8 cellular contexts compared by ENCODE assay signal in the genomic region with DNA sequence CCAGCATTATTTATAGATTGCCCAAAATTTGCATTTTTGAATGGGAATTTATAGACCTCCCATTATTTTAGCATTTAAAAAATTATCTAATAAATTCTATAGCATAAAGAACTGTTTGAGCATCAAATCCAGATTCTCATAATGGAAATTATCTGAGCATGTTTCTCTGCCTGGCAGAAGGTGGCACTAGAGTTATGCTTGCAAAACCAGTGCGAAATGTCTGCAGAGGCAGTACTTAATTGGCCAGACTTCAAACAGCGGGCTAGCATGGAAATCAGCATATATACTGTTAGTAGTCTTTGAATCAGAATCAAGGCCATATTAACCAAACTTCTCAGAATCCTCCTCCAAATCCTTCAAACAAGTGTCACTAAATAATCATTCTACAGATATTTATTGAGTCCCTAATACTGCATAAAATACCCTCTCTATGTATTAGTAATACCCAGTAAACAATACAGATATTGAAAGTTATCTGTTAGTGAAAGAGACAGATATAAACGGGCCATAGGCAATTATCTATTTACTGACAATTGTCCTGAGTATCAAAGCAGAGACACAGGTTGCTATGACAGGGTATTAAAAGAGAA.
DNase-seq lines count a peak whose midpoint lies in the region; ATAC-seq and TF ChIP-seq lines count a peak whose summit lies in the region.

No MANE protein-coding gene starts in this region.

- H3K4me1 ChIP-seq in colonic mucosa (no peaks in the 10 kb centered on the region), right lobe of liver (peaks cover 0 to 8% (median 0%) of the 10 kb centered on the region in 4 donors)

- 4% methylated on average over 3 of the region's 3 CpGs for WGBS in right lobe of liver (ENCODE audit: insufficient coverage, low coverage, low lambda C conversion rate, missing lambda C conversion rate)

- H3K36me3 ChIP-seq in colonic mucosa (no peaks in the 10 kb centered on the region), right lobe of liver (no peaks in the 10 kb centered on the region)

- no peak overlapping the region for H3K27ac ChIP-seq in colonic mucosa
- no peak overlapping the region for H3K27ac ChIP-seq in right lobe of liver

- H3K9ac ChIP-seq in colonic mucosa (ENCODE audit: low read depth in 2 of 2, low read length in 2 of 2): no peak overlapping the region

- no peak for TF ChIP-seq POLR2A in right lobe of liver (IDR thresholded peaks at IDR 0.05)

- H3K9me3 ChIP-seq in colonic mucosa: no peaks in the 10 kb centered on the region
- H3K9me3 ChIP-seq in right lobe of liver: no peaks in the 10 kb centered on the region

- ATAC-seq in HG02642 (IDR thresholded peaks at IDR 0.05; ENCODE audit: poor library complexity, unreplicated experiment) (peak; percentile 50), right lobe of liver (peak; percentile 80 to 87 (median 82))

- intact Hi-C loops in colonic mucosa (cut with DNase I): loop anchor here (10.0 kb wide), 3 partner anchors 75 to 865 kb away; partner anchors contain the start of gene DCLK2
- intact Hi-C loops in right lobe of liver (cut with DNase I): loop anchor here (10.0 kb wide), 2 partner anchors 205 to 245 kb away; no protein-coding TSS in a partner anchor

- DNase-seq in DMS53 (lab: John Stamatoyannopoulos, UW) (peak; percentile 73), NOMO-1 treated with DMSO at 0.1 percent for 48 hours (lab: John Stamatoyannopoulos, UW; ENCODE audit: unreplicated experiment) (peak; percentile 9), colonic mucosa (peak; percentile 36), right lobe of liver (no peak), DMS153 (lab: John Stamatoyannopoulos, UW) (no peak), OCI-M2 (lab: John Stamatoyannopoulos, UW; ENCODE audit: unreplicated experiment) (no peak)
- no peak for DNase-seq in stimulated activated CD4-positive, alpha-beta T cell treated with anti-CD3 and anti-CD28 coated beads, Interleukin-4, amount 100 ng/mL, for 4 hours

- H3K4me3 ChIP-seq in colonic mucosa (no peak overlapping the region), right lobe of liver (no peak overlapping the region)

- H3K27me3 ChIP-seq in colonic mucosa (no peaks in the 10 kb centered on the region), right lobe of liver (no peaks in the 10 kb centered on the region)

- TF ChIP-seq CTCF in colonic mucosa (IDR thresholded peaks at IDR 0.05) (peak; percentile 53), right lobe of liver (IDR thresholded peaks at IDR 0.05) (peak; percentile 59 to 74 (median 68))

Comparison
In these comparisons a context has a peak if more than half of its experiments do, and no peak if none do; other contexts are left out.
1. DNase-seq: peak in DMS53 (single experiment), NOMO-1 treated with DMSO at 0.1 percent for 48 hours (single experiment) and colonic mucosa (single experiment); none in right lobe of liver (0 of 3), DMS153 (single experiment), OCI-M2 (single experiment) and stimulated activated CD4-positive, alpha-beta T cell treated with anti-CD3 and anti-CD28 coated beads, Interleukin-4, amount 100 ng/mL, for 4 hours (0 of 2).